In genomic region chr7:35695987-35696386, GRCh38 we compare ENCODE assay signal across 9 cellular contexts. TPM values are rescaled to one million over a fixed set of nuclear protein-coding genes. Genes with fewer than 3 reads are reported as not detected.
DNase-seq lines count a peak whose midpoint lies in the region; ATAC-seq, FAIRE-seq and TF ChIP-seq lines count a peak whose summit lies in the region.
"Had no signal": no experiment of that assay in that cellular context is flagged by ENCODE, and none has a peak within 500 bp of the region (broad histone marks: within the 10 kb centered on the region; RNA-seq: fewer than 3 reads in every experiment).

No MANE protein-coding gene starts in this region.

- peak overlapping the region in 1 of 2 donors; percentile 97 for H3K27ac ChIP-seq in ascending aorta
- no peak overlapping the region for H3K27ac ChIP-seq in lung (ENCODE audit: low read depth in 1 of 2, low read length in 1 of 2)

- H3K36me3 Mint-ChIP-seq in activated naive CD4-positive, alpha-beta T cell treated with anti-CD3 and anti-CD28 coated beads, Interleukin-2, amount 50 U/mL, for 24 hours, result peaks cover 6% of the 10 kb centered on the region
- H3K36me3 Mint-ChIP-seq in type B pancreatic cell, result peaks cover 29% of the 10 kb centered on the region

- intact Hi-C loops in ascending aorta (cut with DNase I), result loop anchor here (1.0 to 10.0 kb wide), 5 partner anchors 106 to 1336 kb away; partner anchors contain the start of gene DPY19L1

- H3K9me3 Mint-ChIP-seq in activated naive CD4-positive, alpha-beta T cell treated with anti-CD3 and anti-CD28 coated beads, Interleukin-2, amount 50 U/mL, for 24 hours, result no peaks in the 10 kb centered on the region
- peaks cover 5% of the 10 kb centered on the region for H3K9me3 Mint-ChIP-seq in type B pancreatic cell

- DNase-seq in activated naive CD4-positive, alpha-beta T cell treated with anti-CD3 and anti-CD28 coated beads, Interleukin-2, amount 50 U/mL, for 16 hours, result no peak
- no peak for DNase-seq in ascending aorta (ENCODE audit: low spot score in 2 of 2)
- DNase-seq in lung (ENCODE audit: low spot score), result no peak
- no peak for DNase-seq in type B pancreatic cell (ENCODE audit: extremely low spot score, unreplicated experiment)
- no peak for DNase-seq in HTR-8/SVneo (ENCODE audit: insufficient read length, low spot score)
- DNase-seq in anterior cingulate cortex (lab: John Stamatoyannopoulos, UW), result no peak
- no peak for DNase-seq in AG20443 (ENCODE audit: low spot score)

- H3K9me3 ChIP-seq in ascending aorta, result no peaks in the 10 kb centered on the region
- H3K9me3 ChIP-seq in lung (ENCODE audit: control insufficient read depth in 2 of 2, insufficient read depth in 1 of 2, low read length in 1 of 2), result no peaks in the 10 kb centered on the region

- peaks cover 44% of the 10 kb centered on the region for H3K4me1 Mint-ChIP-seq in activated naive CD4-positive, alpha-beta T cell treated with anti-CD3 and anti-CD28 coated beads, Interleukin-2, amount 50 U/mL, for 24 hours
- peaks cover 31% of the 10 kb centered on the region for H3K4me1 Mint-ChIP-seq in type B pancreatic cell (ENCODE audit: unreplicated experiment)

- H3K36me3 ChIP-seq in ascending aorta (no peaks in the 10 kb centered on the region), lung (ENCODE audit: control insufficient read depth in 2 of 2, insufficient read depth in 2 of 2, low read length in 2 of 2) (no peaks in the 10 kb centered on the region)

- H3K4me3 Mint-ChIP-seq in activated naive CD4-positive, alpha-beta T cell treated with anti-CD3 and anti-CD28 coated beads, Interleukin-2, amount 50 U/mL, for 24 hours, result peak overlapping the region; percentile 89
- peak overlapping the region; percentile 96 for H3K4me3 Mint-ChIP-seq in type B pancreatic cell

- peaks cover 3 to 15% of the 10 kb centered on the region in 2 donors for H3K4me1 ChIP-seq in ascending aorta
- H3K4me1 ChIP-seq in lung (ENCODE audit: control insufficient read depth in 2 of 2, insufficient read depth in 2 of 2, low read length in 2 of 2), result peaks cover 7 to 11% of the 10 kb centered on the region in 2 donors

- no peaks in the 10 kb centered on the region for H3K27me3 ChIP-seq in ascending aorta
- no peaks in the 10 kb centered on the region for H3K27me3 ChIP-seq in lung (ENCODE audit: control insufficient read depth, insufficient read depth)

- no peak for FAIRE-seq in HTR-8/SVneo (lab: Jason Lieb, UNC)
- FAIRE-seq: RCC 7860 had no signal

- no peak for ATAC-seq in lung (ENCODE audit: insufficient read depth, low FRiP score)

- WGBS in lung, 2 donors, result 77 to 80% methylated on average over 7 of the region's 7 CpGs

- H3K27me3 Mint-ChIP-seq in activated naive CD4-positive, alpha-beta T cell treated with anti-CD3 and anti-CD28 coated beads, Interleukin-2, amount 50 U/mL, for 24 hours, result no peaks in the 10 kb centered on the region
- no peaks in the 10 kb centered on the region for H3K27me3 Mint-ChIP-seq in type B pancreatic cell

- TF ChIP-seq CTCF in ascending aorta (IDR thresholded peaks at IDR 0.05), result no peak
- TF ChIP-seq CTCF in lung (IDR thresholded peaks at IDR 0.05; ENCODE audit: control extremely low read depth, extremely low read depth), result no peak
- no peak for TF ChIP-seq CTCF in type B pancreatic cell (conservative IDR thresholded peaks at IDR 0.05)

- peak overlapping the region; percentile 96 for H3K27ac Mint-ChIP-seq in activated naive CD4-positive, alpha-beta T cell treated with anti-CD3 and anti-CD28 coated beads, Interleukin-2, amount 50 U/mL, for 24 hours
- peak overlapping the region; percentile 95 for H3K27ac Mint-ChIP-seq in type B pancreatic cell

- peak overlapping the region; percentile 81 to 86 for H3K4me3 ChIP-seq in ascending aorta
- H3K4me3 ChIP-seq in lung, result peak overlapping the region; percentile 23

RNA-seq across cellular contexts. Expression of gene HERPUD2, which starts 1.1 kb away (rescaled TPM):
- total RNA-seq in ascending aorta (69.8 TPM), lung (10 to 100 TPM; 24.7 to 32.2 TPM), type B pancreatic cell (ENCODE audit: low replicate concordance) (29.8 and 30.0 TPM in 2 replicates)
- 10 to 100 TPM; 10.4 to 18.9 TPM for polyA plus RNA-seq in lung
